In the genomic region with DNA sequence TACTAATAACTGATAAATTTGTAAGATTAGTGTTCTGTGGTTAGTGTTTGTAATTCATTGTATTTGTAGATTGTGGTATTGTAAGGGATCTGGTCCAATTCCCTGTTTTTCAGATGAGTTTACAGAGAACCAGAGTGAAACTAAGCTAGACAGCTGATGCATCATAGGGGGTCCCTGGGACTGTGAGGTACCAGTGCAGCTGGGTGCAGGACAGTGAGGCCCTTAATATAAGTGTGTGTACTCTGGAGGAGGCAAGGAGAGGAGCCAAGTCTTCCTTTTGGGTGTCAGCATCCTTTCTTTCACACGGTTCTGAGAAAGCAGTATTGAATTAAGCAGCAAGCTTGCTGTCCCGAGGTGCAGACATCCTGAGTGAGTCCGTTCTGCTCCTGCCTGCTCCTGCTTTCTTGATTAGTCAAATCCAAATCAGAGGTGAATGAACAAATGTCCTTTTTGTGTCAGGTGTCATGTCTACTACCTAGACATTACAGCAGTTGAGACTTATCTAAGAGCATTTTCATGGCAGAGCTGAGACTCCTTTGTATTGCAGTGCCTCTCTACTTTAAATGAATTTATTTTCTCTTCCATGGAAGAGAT, we compare ENCODE assay signal across 14 cellular contexts. TPM values are rescaled to one million over a fixed set of nuclear protein-coding genes. Genes with fewer than 3 reads are reported as not detected.
DNase-seq lines count a peak whose midpoint lies in the region; ATAC-seq, FAIRE-seq and TF ChIP-seq lines count a peak whose summit lies in the region.
"Had no signal": no experiment of that assay in that cellular context is flagged by ENCODE, and none has a peak within 500 bp of the region (broad histone marks: within the 10 kb centered on the region; RNA-seq: fewer than 3 reads in every experiment).

No MANE protein-coding gene starts in this region.

- H3K4me2 ChIP-seq in fibroblast of lung (ENCODE audit: extremely low read depth, insufficient read depth, low read length) (peak overlapping the region; percentile 72), skeletal muscle satellite cell (ENCODE audit: low read length) (peak overlapping the region; percentile 42)

- CTCF ChIA-PET in A673 (lab: Charles Lee), result no interaction called here

- no TSS peak for BruUV-seq in A673 (replicated peaks; lab: Mats Ljungman, UMichigan)

- ATAC-seq in GM21390 (IDR thresholded peaks at IDR 0.05; ENCODE audit: unreplicated experiment), result no peak
- ATAC-seq: activated T-cell treated with anti-CD3 and anti-CD28 coated beads, Interleukin-2, amount 50 U/mL, for 4 hours had no signal

- peaks cover 100% of the 10 kb centered on the region for H3K79me2 ChIP-seq in fibroblast of lung (ENCODE audit: control insufficient read depth, insufficient read depth, low read length)

- peaks cover 2% of the 10 kb centered on the region for H4K20me1 ChIP-seq in fibroblast of lung (ENCODE audit: control insufficient read depth, extremely low read depth, insufficient read depth, low read length)

- intact Hi-C loops in A673 (cut with micrococcal nuclease; ENCODE audit: unreplicated experiment), result no loop called here

- H3K9me3 ChIP-seq in SJCRH30 (replicated peaks) (peaks cover 4% of the 10 kb centered on the region; the same call in 1 of the 2 replicates), fibroblast of lung (ENCODE audit: control insufficient read depth, insufficient read depth, low read depth, low read length) (no peaks in the 10 kb centered on the region), skeletal muscle satellite cell (replicated peaks; ENCODE audit: low read length) (no peaks in the 10 kb centered on the region), A673 (ENCODE audit: low read depth, low read length, poor library complexity, severe bottlenecking) (peaks cover 11% of the 10 kb centered on the region)

- H3K9ac ChIP-seq in fibroblast of lung (ENCODE audit: insufficient read depth, low read length) (no peak overlapping the region), skeletal muscle satellite cell (ENCODE audit: low read depth, low read length) (no peak overlapping the region)

- H2AFZ ChIP-seq in fibroblast of lung (ENCODE audit: low read length), result no peak overlapping the region

- H3K27ac ChIP-seq in SJCRH30 (no peak overlapping the region), fibroblast of lung (ENCODE audit: insufficient read depth, low read length) (no peak overlapping the region), A673 (ENCODE audit: low read depth, low read length, poor library complexity, severe bottlenecking) (no peak overlapping the region)

- TF ChIP-seq CTCF in fibroblast of lung (conservative IDR thresholded peaks at IDR 0.05 in 1 of 2, IDR thresholded peaks at IDR 0.05 in 1 of 2; ENCODE audit: low read depth in 1 of 2, low read length in 2 of 2) (no peak), A673 (conservative IDR thresholded peaks at IDR 0.05; ENCODE audit: low read depth, low read length) (no peak)

- H3K4me1 ChIP-seq in SJCRH30, result peaks cover 37% of the 10 kb centered on the region
- peaks cover 19% of the 10 kb centered on the region for H3K4me1 ChIP-seq in fibroblast of lung (ENCODE audit: control insufficient read depth, extremely low read depth, insufficient read depth, low read length)
- H3K4me1 ChIP-seq in skeletal muscle satellite cell (ENCODE audit: control insufficient read depth, insufficient read depth, low read length), result peaks cover 70% of the 10 kb centered on the region
- no peaks in the 10 kb centered on the region for H3K4me1 ChIP-seq in A673 (ENCODE audit: insufficient read depth, low read length, poor library complexity, severe bottlenecking)

- H3K4me3 ChIP-seq in SJCRH30 (no peak overlapping the region), fibroblast of lung (replicated peaks in 1 of 4; ENCODE audit: control extremely low read depth in 1 of 4, insufficient read depth in 1 of 4, low read depth in 3 of 4, low read length in 4 of 4) (peak overlapping the region in 1 of 4 experiments; percentile 23), skeletal muscle satellite cell (ENCODE audit: low read length) (no peak overlapping the region), A673 (ENCODE audit: low read depth, low read length, poor library complexity, severe bottlenecking) (no peak overlapping the region)
- H3K4me3 ChIP-seq: MG63 had no signal

- POLR2A ChIA-PET in A673 (lab: Charles Lee; ENCODE audit: low non-redundant PET), result no interaction called here

- DNase-seq in GM18507 (ENCODE audit: extremely low spot score, insufficient read length, low read depth) (no peak), SJCRH30 (peak; percentile 35 to 56), fibroblast of lung (ENCODE audit: low read depth in 2 of 2) (peak in 1 of 2 donors; percentile 55), A673 (ENCODE audit: low spot score) (no peak), germinal center (ENCODE audit: low spot score) (no peak)
- DNase-seq: activated CD4-positive, alpha-beta T cell treated with anti-CD3 and anti-CD28 coated beads for 4 hours; activated T-cell treated with anti-CD3 and anti-CD28 coated beads, Interleukin-2, amount 50 U/mL, for 4 hours; effector CD8-positive, alpha-beta T cell; kidney glomerular epithelial cell; MG63; NCI-H2171; right cardiac atrium had no signal

- FAIRE-seq in GM18507 (lab: Jason Lieb, UNC), result peak; percentile 26

- no peaks in the 10 kb centered on the region for H3K36me3 ChIP-seq in SJCRH30
- H3K36me3 ChIP-seq in fibroblast of lung (ENCODE audit: control insufficient read depth, insufficient read depth, low read length), result no peaks in the 10 kb centered on the region
- H3K36me3 ChIP-seq in skeletal muscle satellite cell (ENCODE audit: insufficient read depth, low read length), result peaks cover 8% of the 10 kb centered on the region
- H3K36me3 ChIP-seq in A673 (ENCODE audit: insufficient read depth, low read length, poor library complexity, severe bottlenecking), result no peaks in the 10 kb centered on the region
- H3K36me3 ChIP-seq: MG63 had no signal

- no peaks in the 10 kb centered on the region for H3K27me3 ChIP-seq in SJCRH30
- H3K27me3 ChIP-seq in fibroblast of lung (ENCODE audit: control insufficient read depth, insufficient read depth, low read length), result no peaks in the 10 kb centered on the region
- no peaks in the 10 kb centered on the region for H3K27me3 ChIP-seq in skeletal muscle satellite cell (ENCODE audit: control insufficient read depth, insufficient read depth, low read length)
- H3K27me3 ChIP-seq in A673 (replicated peaks; ENCODE audit: insufficient read depth, low read depth, low read length, poor library complexity), result no peaks in the 10 kb centered on the region
- H3K27me3 ChIP-seq: MG63 had no signal

RNA-seq across cellular contexts. Expression of gene SOCS5, which starts 21.6 kb away (rescaled TPM):
- 24.2 and 25.1 TPM in 2 replicates for total RNA-seq in SJCRH30 (2014; rRNA removed; shearing (Covaris generic))
- total RNA-seq in fibroblast of lung, result 105 and 111 TPM in 2 replicates
- 55.0 and 95.2 TPM in 2 replicates for polyA plus RNA-seq in fibroblast of lung
- 37.7 and 63.9 TPM in 2 replicates for polyA plus RNA-seq in fibroblast of lung (2012)
- polyA minus RNA-seq in fibroblast of lung (ENCODE audit: low replicate concordance), result 37.6 and 65.7 TPM in 2 replicates
- total RNA-seq in skeletal muscle satellite cell (2012; rRNA removed), result 43.6 and 52.2 TPM in 2 replicates
- 13.7 and 15.1 TPM in 2 replicates for total RNA-seq in A673 (2021)

Comparison
In these comparisons a context has a peak if more than half of its experiments do, and no peak if none do; other contexts are left out.
1. DNase-seq: peak in SJCRH30 (2 of 2); none in GM18507 (single experiment), A673 (single experiment) and germinal center (single experiment).